Comparison of ENCODE assay signal across 25 cellular contexts in genomic region chr9:35981704-35982103, GRCh38. TPM values are rescaled to one million over a fixed set of nuclear protein-coding genes. Genes with fewer than 3 reads are reported as not detected.
"Had no signal": no experiment of that assay in that cellular context is flagged by ENCODE, and none has a peak within 500 bp of the region (broad histone marks: within the 10 kb centered on the region; RNA-seq: fewer than 3 reads in every experiment).

No MANE protein-coding gene starts in this region.

- DNase-seq: activated CD4-positive, alpha-beta T cell treated with anti-CD3 and anti-CD28 coated beads for 1 hour; activated CD4-positive, alpha-beta T cell treated with anti-CD3 and anti-CD28 coated beads, Interleukin-2, amount 50 U/mL, for 1 hour; activated CD8-positive, alpha-beta T cell treated with anti-CD3 and anti-CD28 coated beads, Interleukin-2, amount 10 ng/mL, durations not matched to agents 7 days and 5 days; activated gamma-delta T cell; activated naive CD4-positive, alpha-beta T cell treated with anti-CD3 and anti-CD28 coated beads, Interleukin-2, amount 50 U/mL, for 16 hours; activated naive CD8-positive, alpha-beta T cell treated with anti-CD3 and anti-CD28 coated beads, Interleukin-2, amount 50 U/mL, for 24 hours; cerebellar nuclear complex; heart left ventricle; left colon; lower lobe of right lung; natural killer cell; pancreas; stimulated activated CD4-positive, alpha-beta T cell treated with anti-CD3 and anti-CD28 coated beads, Interleukin-15, amount 100 ng/mL, for 24 hours; stimulated activated CD4-positive, alpha-beta T cell treated with anti-CD3 and anti-CD28 coated beads, Interleukin-2, amount 100 ng/mL, for 48 hours; stimulated activated CD8-positive, alpha-beta memory T cell treated with anti-CD3 and anti-CD28 coated beads, Interleukin-4, amount 100 ng/mL, for 48 hours; stimulated activated naive B cell treated with anti-CD40 and anti-IgM and Interleukin-4, amounts not matched to agents 10 μg/mL and 1 μg/mL and 100 μg/mL, for 72 hours; testis had no signal

- H3K36me3 ChIP-seq: heart left ventricle, lower lobe of right lung, neutrophil, pancreas, vagina had no signal

- H3K4me3 ChIP-seq: coronary artery, heart left ventricle, lower lobe of right lung, pancreas, smooth muscle cell, testis, vagina had no signal

- H3K9me3 ChIP-seq: heart left ventricle, lower lobe of right lung, neutrophil, pancreas, testis, vagina had no signal

- H3K4me1 ChIP-seq: heart left ventricle, lower lobe of right lung, pancreas, testis, vagina had no signal

- ATAC-seq: activated CD8-positive, alpha-beta T cell treated with anti-CD3 and anti-CD28 coated beads, Interleukin-2, amount 10 ng/mL, durations not matched to agents 7 days and 5 days; activated naive CD8-positive, alpha-beta T cell treated with anti-CD3 and anti-CD28 coated beads, Interleukin-2, amount 50 U/mL, for 24 hours; heart left ventricle; left colon; lower lobe of right lung; natural killer cell; pancreas; sciatic nerve; stimulated activated naive B cell treated with anti-CD40 and anti-IgM and Interleukin-4, amounts not matched to agents 10 μg/mL and 1 μg/mL and 100 μg/mL, for 72 hours had no signal

- H3K27ac ChIP-seq: coronary artery, heart left ventricle, lower lobe of right lung, neutrophil, pancreas, testis, vagina had no signal

- H3K4me2 ChIP-seq: smooth muscle cell had no signal

- H3K27me3 ChIP-seq: pancreas, testis, vagina had no signal

RNA-seq across cellular contexts. Expression of gene OR2S2, which starts 23.8 kb away (rescaled TPM):
- total RNA-seq: activated CD8-positive, alpha-beta T cell treated with anti-CD3 and anti-CD28 coated beads, Interleukin-2, amount 10 ng/mL, durations not matched to agents 7 days and 5 days; activated T-helper 1 cell treated with anti-CD3 and anti-CD28 coated beads, Interleukin-12 subunit alpha, Interleukin-12 subunit beta, Interleukin-2, Interleukin-4 antibody, amounts not matched to agents 30 ng/mL and 10 ng/mL and 1 ng/mL, durations not matched to agents 14 hours and 24 hours and 36 hours; heart left ventricle; left colon; lower lobe of right lung; mesenteric fat pad; natural killer cell; pancreas; sciatic nerve; T-helper 2 cell treated with Interferon-gamma antibody and Interleukin-4, amounts not matched to agents 100 ng/mL and 5 ng/mL, for 36 hours; testis; vagina had no signal
- polyA plus RNA-seq: heart left ventricle, pancreas had no signal
